In the genomic region with DNA sequence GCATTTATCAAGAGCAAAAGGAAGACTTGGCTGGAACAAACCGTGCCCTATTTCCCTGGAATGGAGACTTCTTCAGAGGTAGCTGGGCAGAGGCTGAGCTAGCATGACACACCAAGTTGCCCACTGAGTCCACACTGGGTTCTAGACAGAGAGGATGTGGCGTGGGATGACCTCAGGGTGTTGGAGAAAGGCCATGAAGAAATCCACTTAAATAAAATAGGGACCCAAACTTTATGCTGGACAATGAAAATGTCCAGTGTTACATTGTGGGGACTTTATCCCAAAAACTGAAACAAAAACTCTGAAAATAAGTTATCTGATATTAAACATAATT, we compare ENCODE assay signal across 16 cellular contexts.
"Had no signal": no experiment of that assay in that cellular context is flagged by ENCODE, and none has a peak within 500 bp of the region (broad histone marks: within the 10 kb centered on the region; RNA-seq: fewer than 3 reads in every experiment).

No MANE protein-coding gene starts in this region.

- H3K36me3 ChIP-seq: ascending aorta, breast epithelium, ovary, thyroid gland had no signal

- ATAC-seq: activated CD8-positive, alpha-beta T cell treated with anti-CD3 and anti-CD28 coated beads, Interleukin-2, amount 10 ng/mL, durations not matched to agents 7 days and 5 days; sciatic nerve; SK-N-SH treated with all-trans-retinoic acid at 6 μM for 48 hours; stimulated activated naive B cell treated with anti-CD40 and anti-IgM and Interleukin-4, amounts not matched to agents 10 μg/mL and 1 μg/mL and 100 μg/mL, for 72 hours; WTC11 had no signal

- H3K9me3 ChIP-seq: ascending aorta, ovary, thyroid gland had no signal

- H3K4me3 ChIP-seq: ascending aorta, breast epithelium, ovary, thyroid gland had no signal

- H3K4me1 ChIP-seq: ascending aorta, breast epithelium, thyroid gland had no signal

- DNase-seq: activated CD4-positive, alpha-beta T cell treated with anti-CD3 and anti-CD28 coated beads, Interleukin-2, amount 10 ng/mL, durations not matched to agents 24 days and 14 days; activated CD8-positive, alpha-beta memory T cell treated with anti-CD3 and anti-CD28 coated beads, Interleukin-2, amount 50 U/mL, for 4 hours; activated CD8-positive, alpha-beta T cell treated with anti-CD3 and anti-CD28 coated beads, Interleukin-2, amount 10 ng/mL, durations not matched to agents 7 days and 5 days; activated gamma-delta T cell treated with Interleukin-2 at 50 U/mL for 16 hours; activated naive CD8-positive, alpha-beta T cell treated with anti-CD3 and anti-CD28 coated beads, Interleukin-2, amount 10 ng/mL, durations not matched to agents 7 days and 5 days; endodermal cell; hypothalamus; kidney glomerular epithelial cell; ovary; stimulated activated naive B cell treated with anti-CD40 and anti-IgM and Interleukin-4, amounts not matched to agents 10 μg/mL and 1 μg/mL and 100 μg/mL, for 72 hours; thyroid gland had no signal

- H3K27me3 ChIP-seq: ascending aorta, ovary, thyroid gland had no signal
